10 cellular contexts compared by ENCODE assay signal in the genomic region with DNA sequence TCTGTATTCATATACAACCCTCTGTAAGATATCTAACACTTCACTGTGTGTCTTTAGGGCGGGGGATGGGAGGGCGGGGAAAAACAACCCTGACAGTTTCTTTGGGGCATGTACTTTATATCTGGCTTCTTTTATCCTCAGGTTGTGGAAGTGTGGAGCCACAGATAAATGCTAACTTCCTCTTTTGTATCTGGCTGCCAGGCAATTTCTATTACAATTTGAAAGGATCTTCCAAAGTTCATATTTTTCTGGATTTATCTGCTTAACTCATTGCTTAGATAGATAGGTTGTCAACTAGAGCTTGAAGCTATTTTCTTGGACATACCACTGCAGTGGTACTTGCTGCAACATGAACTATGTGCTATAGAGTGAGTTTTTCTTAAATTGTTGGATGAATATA.
"Had no signal": no experiment of that assay in that cellular context is flagged by ENCODE, and none has a peak within 500 bp of the region (broad histone marks: within the 10 kb centered on the region; RNA-seq: fewer than 3 reads in every experiment).

No MANE protein-coding gene starts in this region.

- DNase-seq: activated CD4-positive, CD25-positive, alpha-beta regulatory T cell treated with anti-CD3 and anti-CD28 coated beads, Interleukin-2, amount 50 U/mL, for 72 hours; activated gamma-delta T cell; effector CD8-positive, alpha-beta T cell; heart left ventricle; immature natural killer cell; kidney glomerular epithelial cell; left ventricle myocardium inferior; mammary epithelial cell; midbrain; stimulated activated CD4-positive, alpha-beta T cell treated with anti-CD3 and anti-CD28 coated beads, Interleukin-4, amount 100 ng/mL, for 4 hours had no signal
